Comparison of ENCODE assay signal across 8 cellular contexts in genomic region chr15:70101459-70102113, GRCh38. TPM values are rescaled to one million over a fixed set of nuclear protein-coding genes. Genes with fewer than 3 reads are reported as not detected.
A peak's percentile ranks its signal among the peaks of the same experiment; 100 is the strongest.
DNase-seq lines count a peak whose midpoint lies in the region; ATAC-seq and FAIRE-seq lines count a peak whose summit lies in the region.

No MANE protein-coding gene starts in this region.

- ATAC-seq in left ventricle myocardium superior (peak; percentile 15), GM21825 (IDR thresholded peaks at IDR 0.05; ENCODE audit: unreplicated experiment) (no peak)
- ATAC-seq in naive thymus-derived CD8-positive, alpha-beta T cell: no peak

- POLR2A ChIA-PET in naive thymus-derived CD8-positive, alpha-beta T cell (lab: Charles Lee): interaction anchor here (1.2 to 5.7 kb wide), 3 partner anchors 12 to 433 kb away, joined by 4 to 35 read pairs (median 5); no protein-coding TSS in a partner anchor

- H3K4me3 ChIP-seq in small intestine (ENCODE audit: low read depth in 1 of 2, low read length in 2 of 2): no peak overlapping the region

- no peaks in the 10 kb centered on the region for H3K27me3 ChIP-seq in small intestine (ENCODE audit: control insufficient read depth in 2 of 2, insufficient read depth in 2 of 2, low read length in 2 of 2)

- H3K9me3 Mint-ChIP-seq in naive thymus-derived CD8-positive, alpha-beta T cell: peaks cover 0 to 6% (median 0%) of the 10 kb centered on the region in 9 donors

- 2 to 10% (median 9%) methylated on average over 12 of the region's 12 CpGs for WGBS in small intestine, 3 donors

- H3K27ac ChIP-seq in small intestine (ENCODE audit: low read depth in 1 of 2, low read length in 1 of 2): no peak overlapping the region

- peaks cover 0 to 13% (median 0%) of the 10 kb centered on the region in 5 donors for H3K27me3 Mint-ChIP-seq in naive thymus-derived CD8-positive, alpha-beta T cell

- DNase-seq in H4 (ENCODE audit: low spot score) (peak; percentile 96), NCI-H2081 treated with DMSO at 0.1 percent for 48 hours (lab: John Stamatoyannopoulos, UW) (peak; percentile 29), left ventricle myocardium superior (peak; percentile 58), small intestine (peak; percentile 94), GM19238 (ENCODE audit: insufficient read length, low spot score) (no peak)
- DNase-seq in naive thymus-derived CD8-positive, alpha-beta T cell: no peak

- H3K36me3 Mint-ChIP-seq in naive thymus-derived CD8-positive, alpha-beta T cell: peaks cover 0 to 2% (median 0%) of the 10 kb centered on the region in 3 donors

- peak overlapping the region in 4 of 10 donors; percentile 9 to 48 (median 20) for H3K4me3 Mint-ChIP-seq in naive thymus-derived CD8-positive, alpha-beta T cell

- intact Hi-C loops in left ventricle myocardium superior (cut with micrococcal nuclease): no loop called here

- FAIRE-seq in TTC549 (lab: Jason Lieb, UNC) (peak; percentile 90), small intestine (lab: Jason Lieb, UNC) (no peak)

- H3K4me1 Mint-ChIP-seq in naive thymus-derived CD8-positive, alpha-beta T cell: peaks cover 16 to 43% (median 26%) of the 10 kb centered on the region in 4 donors

- peaks cover 2 to 11% of the 10 kb centered on the region in 2 donors for H3K4me1 ChIP-seq in small intestine (ENCODE audit: control insufficient read depth in 2 of 2, insufficient read depth in 1 of 2, low read depth in 1 of 2, low read length in 1 of 2)

- no peaks in the 10 kb centered on the region for H3K9me3 ChIP-seq in small intestine (ENCODE audit: control insufficient read depth, low read depth)

- no peaks in the 10 kb centered on the region for H3K36me3 ChIP-seq in small intestine (ENCODE audit: control insufficient read depth in 2 of 2, insufficient read depth in 2 of 2, low read length in 2 of 2)

- no peak overlapping the region for H3K27ac Mint-ChIP-seq in naive thymus-derived CD8-positive, alpha-beta T cell

RNA-seq across cellular contexts. Expression of gene TLE3, which starts 3.9 kb away (rescaled TPM):
- total RNA-seq in H4 (2014; rRNA removed; shearing (Covaris generic)): 17.5 and 24.9 TPM in 2 replicates
- 12.8 TPM for total RNA-seq in left ventricle myocardium superior
- polyA plus RNA-seq in small intestine: 10 to 100 TPM; 14.3 to 22.2 (median 14.6) TPM
- total RNA-seq in naive thymus-derived CD8-positive, alpha-beta T cell: 100 to 1,000 TPM; 123 to 135 TPM
- polyA plus RNA-seq in naive thymus-derived CD8-positive, alpha-beta T cell: 10 to 100 TPM in 2 of 3 donors, 1 to 10 TPM in 1; 9.9 to 32.6 (median 13.6) TPM

Comparison
In these comparisons a context has a peak if more than half of its experiments do, and no peak if none do; other contexts are left out.
1. DNase-seq: peak in H4 (single experiment), NCI-H2081 treated with DMSO at 0.1 percent for 48 hours (single experiment), left ventricle myocardium superior (single experiment) and small intestine (single experiment); none in naive thymus-derived CD8-positive, alpha-beta T cell (0 of 10) and GM19238 (single experiment).